In genomic region chr7:50370884-50371283, GRCh38 we compare ENCODE assay signal across 23 cellular contexts.
A peak's percentile ranks its signal among the peaks of the same experiment; 100 is the strongest.
DNase-seq lines count a peak whose midpoint lies in the region; ATAC-seq, FAIRE-seq and TF ChIP-seq lines count a peak whose summit lies in the region.
"Had no signal": no experiment of that assay in that cellular context is flagged by ENCODE, and none has a peak within 500 bp of the region (broad histone marks: within the 10 kb centered on the region; RNA-seq: fewer than 3 reads in every experiment).

No MANE protein-coding gene starts in this region.

- peak overlapping the region; percentile 94 for H3K27ac Mint-ChIP-seq in stimulated activated naive CD8-positive, alpha-beta T cell treated with anti-CD3 and anti-CD28 coated beads, Interleukin-15, Interleukin-2, amounts not matched to agents 100 ng/mL and 50 ng/mL, for 24 hours
- H3K27ac Mint-ChIP-seq in activated B cell treated with CpG ODN at 0.5 μM for 24 hours: peak overlapping the region; percentile 84
- H3K27ac Mint-ChIP-seq: endodermal cell, type B pancreatic cell had no signal

- H3K4me3 ChIP-seq in bronchial epithelial cell (ENCODE audit: low read depth, low read length) (no peak overlapping the region), thymus (ENCODE audit: low read length) (no peak overlapping the region)
- H3K4me3 ChIP-seq: body of pancreas, lung had no signal

- peaks cover 25% of the 10 kb centered on the region for H3K4me1 ChIP-seq in thymus (ENCODE audit: control insufficient read depth, insufficient read depth, low read length)
- H3K4me1 ChIP-seq: body of pancreas had no signal

- WGBS in thymus: 97% methylated on average over 7 of the region's 7 CpGs

- POLR2A ChIA-PET in activated B cell treated with CpG ODN at 0.5 μM for 24 hours (lab: Charles Lee): interaction anchor here (0.6 to 1.3 kb wide), 5 partner anchors 61 to 225 kb away, joined by 3 to 7 read pairs (median 4); no protein-coding TSS in a partner anchor

- H3K9me3 ChIP-seq in thymus (ENCODE audit: control insufficient read depth): no peaks in the 10 kb centered on the region
- H3K9me3 ChIP-seq: body of pancreas had no signal

- no peak overlapping the region for H3K4me3 Mint-ChIP-seq in stimulated activated naive CD8-positive, alpha-beta T cell treated with anti-CD3 and anti-CD28 coated beads, Interleukin-15, Interleukin-2, amounts not matched to agents 100 ng/mL and 50 ng/mL, for 24 hours
- H3K4me3 Mint-ChIP-seq in activated B cell treated with CpG ODN at 0.5 μM for 24 hours: no peak overlapping the region
- H3K4me3 Mint-ChIP-seq: endodermal cell, type B pancreatic cell had no signal

- peak overlapping the region; percentile 46 for H3K27ac ChIP-seq in thymus (ENCODE audit: low read depth)
- H3K27ac ChIP-seq: body of pancreas had no signal

- H3K27me3 Mint-ChIP-seq in stimulated activated naive CD8-positive, alpha-beta T cell treated with anti-CD3 and anti-CD28 coated beads, Interleukin-15, Interleukin-2, amounts not matched to agents 100 ng/mL and 50 ng/mL, for 24 hours: no peaks in the 10 kb centered on the region
- H3K27me3 Mint-ChIP-seq in activated B cell treated with CpG ODN at 0.5 μM for 24 hours: no peaks in the 10 kb centered on the region
- H3K27me3 Mint-ChIP-seq: type B pancreatic cell had no signal

- peaks cover 98% of the 10 kb centered on the region for H3K4me1 Mint-ChIP-seq in stimulated activated naive CD8-positive, alpha-beta T cell treated with anti-CD3 and anti-CD28 coated beads, Interleukin-15, Interleukin-2, amounts not matched to agents 100 ng/mL and 50 ng/mL, for 24 hours (ENCODE audit: low read depth)
- peaks cover 92% of the 10 kb centered on the region for H3K4me1 Mint-ChIP-seq in activated B cell treated with CpG ODN at 0.5 μM for 24 hours
- H3K4me1 Mint-ChIP-seq: endodermal cell had no signal

- TF ChIP-seq CTCF in activated B cell treated with CpG ODN at 0.5 μM for 24 hours (IDR thresholded peaks at IDR 0.05) (no peak), bronchial epithelial cell (IDR thresholded peaks at IDR 0.05; ENCODE audit: insufficient read depth, low read length, severe bottlenecking) (no peak)

- no peak for ATAC-seq in stimulated activated naive CD8-positive, alpha-beta T cell treated with anti-CD3 and anti-CD28 coated beads, Interleukin-15, Interleukin-2, amounts not matched to agents 100 U/mL and 50 U/mL, for 24 hours
- ATAC-seq in activated B cell treated with CpG ODN at 0.5 μM for 24 hours (ENCODE audit: low read depth): no peak
- ATAC-seq: body of pancreas had no signal

- H3K9me3 Mint-ChIP-seq in stimulated activated naive CD8-positive, alpha-beta T cell treated with anti-CD3 and anti-CD28 coated beads, Interleukin-15, Interleukin-2, amounts not matched to agents 100 ng/mL and 50 ng/mL, for 24 hours: peaks cover 4% of the 10 kb centered on the region
- H3K9me3 Mint-ChIP-seq in activated B cell treated with CpG ODN at 0.5 μM for 24 hours: no peaks in the 10 kb centered on the region
- H3K9me3 Mint-ChIP-seq: endodermal cell had no signal

- no peaks in the 10 kb centered on the region for H3K27me3 ChIP-seq in bronchial epithelial cell (ENCODE audit: control insufficient read depth, insufficient read depth, low read length)
- no peaks in the 10 kb centered on the region for H3K27me3 ChIP-seq in thymus (ENCODE audit: control insufficient read depth, insufficient read depth)
- H3K27me3 ChIP-seq: body of pancreas had no signal

- H3K36me3 ChIP-seq in bronchial epithelial cell (ENCODE audit: control insufficient read depth, insufficient read depth, low read length) (no peaks in the 10 kb centered on the region), thymus (ENCODE audit: control insufficient read depth, insufficient read depth) (peaks cover 54% of the 10 kb centered on the region)

- intact Hi-C loops in activated B cell treated with CpG ODN at 0.5 μM for 24 hours (cut with micrococcal nuclease): no loop called here

- in situ Hi-C loops in ACHN (cut with HindIII; ENCODE audit: low pct_ligation_motif_present, low pct_unique_long_range_greater_than_20kb, low sequenced_read_pairs): no loop called here

- H3K36me3 Mint-ChIP-seq in stimulated activated naive CD8-positive, alpha-beta T cell treated with anti-CD3 and anti-CD28 coated beads, Interleukin-15, Interleukin-2, amounts not matched to agents 100 ng/mL and 50 ng/mL, for 24 hours (ENCODE audit: low read depth): peaks cover 93% of the 10 kb centered on the region
- H3K36me3 Mint-ChIP-seq in activated B cell treated with CpG ODN at 0.5 μM for 24 hours (ENCODE audit: low read depth): peaks cover 93% of the 10 kb centered on the region
- H3K36me3 Mint-ChIP-seq: type B pancreatic cell had no signal

- no peak for DNase-seq in stimulated activated naive CD8-positive, alpha-beta T cell treated with anti-CD3 and anti-CD28 coated beads, Interleukin-15, Interleukin-2, amounts not matched to agents 100 U/mL and 50 U/mL, for 24 hours
- DNase-seq in activated B cell treated with CpG ODN at 0.5 μM for 24 hours: no peak
- DNase-seq in bronchial epithelial cell (ENCODE audit: low read depth): no peak
- no peak for DNase-seq in dermis blood vessel endothelial cell
- DNase-seq in OCI-M2 (lab: John Stamatoyannopoulos, UW; ENCODE audit: unreplicated experiment): no peak
- no peak for DNase-seq in ACHN
- DNase-seq: activated CD4-positive, CD25-positive, alpha-beta regulatory T cell; body of pancreas; Calu3; endodermal cell; Karpas-422; kidney glomerular epithelial cell; NCI-H1694; NCI-H2171 treated with DMSO at 0.1 percent for 48 hours; NCI-H526; occipital lobe; stimulated activated CD4-positive, alpha-beta T cell treated with anti-CD3 and anti-CD28 coated beads, Interleukin-4, amount 100 ng/mL, for 1 hour; T1000 had no signal

- CTCF ChIA-PET in activated B cell treated with CpG ODN at 0.5 μM for 24 hours (lab: Charles Lee): interaction anchor here (1.3 to 9.9 kb wide), 4 partner anchors 11 to 226 kb away, joined by 3 to 79 read pairs (median 14); no protein-coding TSS in a partner anchor

- peak; percentile 52 for FAIRE-seq in bronchial epithelial cell (lab: Jason Lieb, UNC)
- FAIRE-seq: GM12892 had no signal
